ENCODE assay signal across 1 cellular context in the genomic region with DNA sequence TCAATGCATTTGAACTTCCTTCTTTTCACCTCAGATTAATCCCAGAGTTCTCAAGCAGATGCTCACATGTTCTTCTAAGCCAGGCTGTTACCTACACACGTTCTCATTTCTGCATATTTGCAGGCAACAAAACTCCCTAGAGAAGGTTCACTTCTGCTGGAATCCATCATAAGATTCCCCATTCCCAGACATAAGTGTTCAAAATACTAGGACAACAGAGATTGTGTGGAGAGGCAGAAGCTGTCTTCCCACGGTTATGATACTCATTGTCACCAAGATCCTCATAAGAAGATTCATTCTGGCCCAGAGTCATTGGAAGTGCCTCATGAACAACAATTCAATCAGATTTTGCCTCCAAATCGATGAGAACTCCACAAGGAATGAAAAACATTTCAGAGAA.
TF ChIP-seq lines count a peak whose summit lies in the region.

No MANE protein-coding gene starts in this region.

TF ChIP-seq in K562, 482 proteins besides CTCF, POLR2A, EP300 and RAD21 (continued from another document):
- TF ChIP-seq, protein P1, sequence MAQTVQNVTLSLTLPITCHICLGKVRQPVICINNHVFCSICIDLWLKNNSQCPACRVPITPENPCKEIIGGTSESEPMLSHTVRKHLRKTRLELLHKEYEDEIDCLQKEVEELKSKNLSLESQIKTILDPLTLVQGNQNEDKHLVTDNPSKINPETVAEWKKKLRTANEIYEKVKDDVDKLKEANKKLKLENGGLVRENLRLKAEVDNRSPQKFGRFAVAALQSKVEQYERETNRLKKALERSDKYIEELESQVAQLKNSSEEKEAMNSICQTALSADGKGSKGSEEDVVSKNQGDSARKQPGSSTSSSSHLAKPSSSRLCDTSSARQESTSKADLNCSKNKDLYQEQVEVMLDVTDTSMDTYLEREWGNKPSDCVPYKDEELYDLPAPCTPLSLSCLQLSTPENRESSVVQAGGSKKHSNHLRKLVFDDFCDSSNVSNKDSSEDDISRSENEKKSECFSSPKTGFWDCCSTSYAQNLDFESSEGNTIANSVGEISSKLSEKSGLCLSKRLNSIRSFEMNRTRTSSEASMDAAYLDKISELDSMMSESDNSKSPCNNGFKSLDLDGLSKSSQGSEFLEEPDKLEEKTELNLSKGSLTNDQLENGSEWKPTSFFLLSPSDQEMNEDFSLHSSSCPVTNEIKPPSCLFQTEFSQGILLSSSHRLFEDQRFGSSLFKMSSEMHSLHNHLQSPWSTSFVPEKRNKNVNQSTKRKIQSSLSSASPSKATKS (CRISPR knock-in tag; IDR thresholded peaks at IDR 0.05) = 0 out of 2 replicates have a peak, but pooled peaks have one; percentile 62
- no peak for TF ChIP-seq ZNF583 (CRISPR knock-in tag; IDR thresholded peaks at IDR 0.05)
- no peak for TF ChIP-seq MNT (conservative IDR thresholded peaks at IDR 0.05)
- no peak for TF ChIP-seq ZBED1 (IDR thresholded peaks at IDR 0.05)
- 0 out of 2 replicates have a peak, but pooled peaks have one; percentile 65 for TF ChIP-seq ZNF184 (CRISPR knock-in tag; IDR thresholded peaks at IDR 0.05)
- TF ChIP-seq, protein P2, sequence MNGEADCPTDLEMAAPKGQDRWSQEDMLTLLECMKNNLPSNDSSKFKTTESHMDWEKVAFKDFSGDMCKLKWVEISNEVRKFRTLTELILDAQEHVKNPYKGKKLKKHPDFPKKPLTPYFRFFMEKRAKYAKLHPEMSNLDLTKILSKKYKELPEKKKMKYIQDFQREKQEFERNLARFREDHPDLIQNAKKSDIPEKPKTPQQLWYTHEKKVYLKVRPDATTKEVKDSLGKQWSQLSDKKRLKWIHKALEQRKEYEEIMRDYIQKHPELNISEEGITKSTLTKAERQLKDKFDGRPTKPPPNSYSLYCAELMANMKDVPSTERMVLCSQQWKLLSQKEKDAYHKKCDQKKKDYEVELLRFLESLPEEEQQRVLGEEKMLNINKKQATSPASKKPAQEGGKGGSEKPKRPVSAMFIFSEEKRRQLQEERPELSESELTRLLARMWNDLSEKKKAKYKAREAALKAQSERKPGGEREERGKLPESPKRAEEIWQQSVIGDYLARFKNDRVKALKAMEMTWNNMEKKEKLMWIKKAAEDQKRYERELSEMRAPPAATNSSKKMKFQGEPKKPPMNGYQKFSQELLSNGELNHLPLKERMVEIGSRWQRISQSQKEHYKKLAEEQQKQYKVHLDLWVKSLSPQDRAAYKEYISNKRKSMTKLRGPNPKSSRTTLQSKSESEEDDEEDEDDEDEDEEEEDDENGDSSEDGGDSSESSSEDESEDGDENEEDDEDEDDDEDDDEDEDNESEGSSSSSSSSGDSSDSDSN (IDR thresholded peaks at IDR 0.05; ENCODE audit: borderline replicate concordance in 1 of 2, low read depth in 2 of 2, low read length in 2 of 2) = no peak
- TF ChIP-seq NCOA4 (IDR thresholded peaks at IDR 0.05; ENCODE audit: partially characterized antibody) = no peak
- TF ChIP-seq HMGN3 (IDR thresholded peaks at IDR 0.05; ENCODE audit: borderline replicate concordance, extremely low read depth, insufficient read length, low read depth, low read length) = no peak
- TF ChIP-seq, protein P3, sequence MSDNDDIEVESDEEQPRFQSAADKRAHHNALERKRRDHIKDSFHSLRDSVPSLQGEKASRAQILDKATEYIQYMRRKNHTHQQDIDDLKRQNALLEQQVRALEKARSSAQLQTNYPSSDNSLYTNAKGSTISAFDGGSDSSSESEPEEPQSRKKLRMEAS (CRISPR knock-in tag; IDR thresholded peaks at IDR 0.05) = no peak
- TF ChIP-seq BRD9 (IDR thresholded peaks at IDR 0.05; ENCODE audit: low read depth, partially characterized antibody) = no peak
- TF ChIP-seq ETV6 (IDR thresholded peaks at IDR 0.05; ENCODE audit: borderline replicate concordance in 1 of 2, low read depth in 2 of 2, low read length in 1 of 2) = no peak
- no peak for TF ChIP-seq ETV6 (CRISPR knock-in tag; IDR thresholded peaks at IDR 0.05; ENCODE audit: borderline replicate concordance)
- TF ChIP-seq TARDBP (IDR thresholded peaks at IDR 0.05) = no peak
- TF ChIP-seq TAF9B (IDR thresholded peaks at IDR 0.05; ENCODE audit: partially characterized antibody) = no peak
- no peak for TF ChIP-seq PHF21A (IDR thresholded peaks at IDR 0.05; ENCODE audit: borderline replicate concordance, low read depth)
- no peak for TF ChIP-seq XRCC4 (IDR thresholded peaks at IDR 0.05; ENCODE audit: extremely low read depth, insufficient read depth, insufficient read length)
- TF ChIP-seq JUNB (CRISPR knock-in tag; conservative IDR thresholded peaks at IDR 0.05) = 0 out of 2 replicates have a peak, but pooled peaks have one; percentile 6
- no peak for TF ChIP-seq GATAD2A (IDR thresholded peaks at IDR 0.05)
